Comparison of ENCODE assay signal across 8 cellular contexts in the genomic region with DNA sequence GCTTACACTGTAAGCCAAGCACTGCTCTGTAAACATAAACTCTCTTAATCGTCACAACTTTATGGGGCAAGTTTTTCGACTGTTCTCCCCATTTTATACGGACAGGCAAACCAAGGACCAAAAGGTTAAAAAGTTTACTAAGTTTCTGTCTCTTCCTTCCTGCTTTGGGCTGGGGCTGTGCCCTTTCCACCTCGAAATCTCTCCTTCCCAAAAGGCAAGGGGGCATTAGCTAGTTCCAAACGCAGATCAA. TPM values are rescaled to one million over a fixed set of nuclear protein-coding genes. Genes with fewer than 3 reads are reported as not detected.
DNase-seq lines count a peak whose midpoint lies in the region; ATAC-seq and TF ChIP-seq lines count a peak whose summit lies in the region.

No MANE protein-coding gene starts in this region.

- peaks cover 24% of the 10 kb centered on the region for H3K36me3 Mint-ChIP-seq in HFFc6 (ENCODE audit: low read depth)
- H3K36me3 Mint-ChIP-seq in activated T-helper 1 cell treated with anti-CD3 and anti-CD28 coated beads, Interleukin-12 subunit alpha, Interleukin-12 subunit beta, Interleukin-2, Interleukin-4 antibody, amounts not matched to agents 30 ng/mL and 10 ng/mL and 1 ng/mL, durations not matched to agents 14 hours and 24 hours and 36 hours (ENCODE audit: low read depth): peaks cover 31% of the 10 kb centered on the region
- peaks cover 33% of the 10 kb centered on the region for H3K36me3 Mint-ChIP-seq in stimulated activated memory B cell treated with anti-CD40 and anti-IgM and Interleukin-4, amounts not matched to agents 10 μg/mL and 1 μg/mL and 100 μg/mL, for 72 hours

- peaks cover 55% of the 10 kb centered on the region for H3K27me3 Mint-ChIP-seq in HFFc6 (ENCODE audit: insufficient read depth)
- H3K27me3 Mint-ChIP-seq in activated T-helper 1 cell treated with anti-CD3 and anti-CD28 coated beads, Interleukin-12 subunit alpha, Interleukin-12 subunit beta, Interleukin-2, Interleukin-4 antibody, amounts not matched to agents 30 ng/mL and 10 ng/mL and 1 ng/mL, durations not matched to agents 14 hours and 24 hours and 36 hours (ENCODE audit: insufficient read depth): no peaks in the 10 kb centered on the region
- H3K27me3 Mint-ChIP-seq in stimulated activated memory B cell treated with anti-CD40 and anti-IgM and Interleukin-4, amounts not matched to agents 10 μg/mL and 1 μg/mL and 100 μg/mL, for 72 hours: no peaks in the 10 kb centered on the region

- peak overlapping the region; percentile 97 for H3K4me3 ChIP-seq in iPS-15b (ENCODE audit: low read depth, low read length)

- peak overlapping the region; percentile 61 for H3K9ac ChIP-seq in iPS-15b (ENCODE audit: low read depth, low read length)

- no peak for TF ChIP-seq CTCF in HFFc6 (IDR thresholded peaks at IDR 0.05)

- DNase-seq in HFFc6: no peak
- DNase-seq in activated T-helper 1 cell treated with anti-CD3 and anti-CD28 coated beads, Interleukin-12 subunit alpha, Interleukin-12 subunit beta, Interleukin-2, Interleukin-4 antibody, amounts not matched to agents 30 ng/mL and 10 ng/mL and 1 ng/mL, durations not matched to agents 14 hours and 24 hours and 36 hours (ENCODE audit: low spot score): no peak
- no peak for DNase-seq in kidney tubule cell (ENCODE audit: low spot score)
- no peak for DNase-seq in SIG-M5 treated with dmso at 0.1 percent for 504 hours (lab: John Stamatoyannopoulos, UW; ENCODE audit: unreplicated experiment)
- DNase-seq in central memory CD4-positive, alpha-beta T cell: no peak

- peak overlapping the region; percentile 94 for H3K4me3 Mint-ChIP-seq in HFFc6
- H3K4me3 Mint-ChIP-seq in activated T-helper 1 cell treated with anti-CD3 and anti-CD28 coated beads, Interleukin-12 subunit alpha, Interleukin-12 subunit beta, Interleukin-2, Interleukin-4 antibody, amounts not matched to agents 30 ng/mL and 10 ng/mL and 1 ng/mL, durations not matched to agents 14 hours and 24 hours and 36 hours: peak overlapping the region; percentile 98
- peak overlapping the region; percentile 93 for H3K4me3 Mint-ChIP-seq in stimulated activated memory B cell treated with anti-CD40 and anti-IgM and Interleukin-4, amounts not matched to agents 10 μg/mL and 1 μg/mL and 100 μg/mL, for 72 hours

- H3K9me3 Mint-ChIP-seq in HFFc6: peaks cover 12% of the 10 kb centered on the region; the same call in 1 of the 2 replicates
- no peaks in the 10 kb centered on the region for H3K9me3 Mint-ChIP-seq in activated T-helper 1 cell treated with anti-CD3 and anti-CD28 coated beads, Interleukin-12 subunit alpha, Interleukin-12 subunit beta, Interleukin-2, Interleukin-4 antibody, amounts not matched to agents 30 ng/mL and 10 ng/mL and 1 ng/mL, durations not matched to agents 14 hours and 24 hours and 36 hours
- H3K9me3 Mint-ChIP-seq in stimulated activated memory B cell treated with anti-CD40 and anti-IgM and Interleukin-4, amounts not matched to agents 10 μg/mL and 1 μg/mL and 100 μg/mL, for 72 hours: no peaks in the 10 kb centered on the region

- intact Hi-C loops in activated T-helper 1 cell treated with anti-CD3 and anti-CD28 coated beads, Interleukin-12 subunit alpha, Interleukin-12 subunit beta, Interleukin-2, Interleukin-4 antibody, amounts not matched to agents 30 ng/mL and 10 ng/mL and 1 ng/mL, durations not matched to agents 14 hours and 24 hours and 36 hours (cut with micrococcal nuclease): loop anchor here (1.0 to 5.0 kb wide), 6 partner anchors 14 to 138 kb away; partner anchors contain the start of genes LSM4, RAB3A and SSBP4

- H3K4me1 Mint-ChIP-seq in HFFc6 (ENCODE audit: low read depth): peaks cover 44% of the 10 kb centered on the region
- H3K4me1 Mint-ChIP-seq in activated T-helper 1 cell treated with anti-CD3 and anti-CD28 coated beads, Interleukin-12 subunit alpha, Interleukin-12 subunit beta, Interleukin-2, Interleukin-4 antibody, amounts not matched to agents 30 ng/mL and 10 ng/mL and 1 ng/mL, durations not matched to agents 14 hours and 24 hours and 36 hours (ENCODE audit: low read depth): peaks cover 28% of the 10 kb centered on the region
- H3K4me1 Mint-ChIP-seq in stimulated activated memory B cell treated with anti-CD40 and anti-IgM and Interleukin-4, amounts not matched to agents 10 μg/mL and 1 μg/mL and 100 μg/mL, for 72 hours: peaks cover 37% of the 10 kb centered on the region

- peaks cover 7% of the 10 kb centered on the region for H3K36me3 ChIP-seq in iPS-15b (ENCODE audit: control insufficient read depth, insufficient read depth, low read length)

- no peak for ATAC-seq in stimulated activated memory B cell treated with anti-CD40 and anti-IgM and Interleukin-4, amounts not matched to agents 10 μg/mL and 1 μg/mL and 100 μg/mL, for 72 hours
- ATAC-seq in GM19455 (IDR thresholded peaks at IDR 0.05; ENCODE audit: unreplicated experiment): no peak

- H3K4me1 ChIP-seq in iPS-15b (ENCODE audit: control insufficient read depth, insufficient read depth, low read length): no peaks in the 10 kb centered on the region

- no peaks in the 10 kb centered on the region for H3K27me3 ChIP-seq in iPS-15b (ENCODE audit: control insufficient read depth, insufficient read depth, low read length)

- peak overlapping the region; percentile 99 for H3K27ac Mint-ChIP-seq in HFFc6
- peak overlapping the region; percentile 96 for H3K27ac Mint-ChIP-seq in activated T-helper 1 cell treated with anti-CD3 and anti-CD28 coated beads, Interleukin-12 subunit alpha, Interleukin-12 subunit beta, Interleukin-2, Interleukin-4 antibody, amounts not matched to agents 30 ng/mL and 10 ng/mL and 1 ng/mL, durations not matched to agents 14 hours and 24 hours and 36 hours
- H3K27ac Mint-ChIP-seq in stimulated activated memory B cell treated with anti-CD40 and anti-IgM and Interleukin-4, amounts not matched to agents 10 μg/mL and 1 μg/mL and 100 μg/mL, for 72 hours: peak overlapping the region; percentile 91

- H3K9me3 ChIP-seq in iPS-15b (ENCODE audit: control insufficient read depth, insufficient read depth, low read length): no peaks in the 10 kb centered on the region

RNA-seq across cellular contexts. Expression of gene JUND, which starts 2.2 kb away (rescaled TPM):
- 10 to 100 TPM; 70.3 to 99.9 (median 91.7) TPM for total RNA-seq in HFFc6 (2021; fragmentation: NEBNext Ultra II Directional; extraction: Animal tissue kit (Norgen Biotek cat#: 25700))
- total RNA-seq in activated T-helper 1 cell treated with anti-CD3 and anti-CD28 coated beads, Interleukin-12 subunit alpha, Interleukin-12 subunit beta, Interleukin-2, Interleukin-4 antibody, amounts not matched to agents 30 ng/mL and 10 ng/mL and 1 ng/mL, durations not matched to agents 14 hours and 24 hours and 36 hours: 431 and 455 TPM in 2 replicates

RNA-seq across cellular contexts. Expression of gene IQCN, which starts 4.9 kb away (rescaled TPM):
- under 1 TPM; 0.40 to 0.87 (median 0.55) TPM for total RNA-seq in HFFc6 (2021; fragmentation: NEBNext Ultra II Directional; extraction: Animal tissue kit (Norgen Biotek cat#: 25700))
- total RNA-seq in activated T-helper 1 cell treated with anti-CD3 and anti-CD28 coated beads, Interleukin-12 subunit alpha, Interleukin-12 subunit beta, Interleukin-2, Interleukin-4 antibody, amounts not matched to agents 30 ng/mL and 10 ng/mL and 1 ng/mL, durations not matched to agents 14 hours and 24 hours and 36 hours: 2.8 and 3.2 TPM in 2 replicates

RNA-seq across cellular contexts. Expression of gene LSM4, which starts 43.7 kb away (rescaled TPM):
- 100 to 1,000 TPM; 175 to 217 (median 202) TPM for total RNA-seq in HFFc6 (2021; fragmentation: NEBNext Ultra II Directional; extraction: Animal tissue kit (Norgen Biotek cat#: 25700))
- 198 and 200 TPM in 2 replicates for total RNA-seq in activated T-helper 1 cell treated with anti-CD3 and anti-CD28 coated beads, Interleukin-12 subunit alpha, Interleukin-12 subunit beta, Interleukin-2, Interleukin-4 antibody, amounts not matched to agents 30 ng/mL and 10 ng/mL and 1 ng/mL, durations not matched to agents 14 hours and 24 hours and 36 hours

RNA-seq across cellular contexts. Expression of gene PDE4C, which starts 53.0 kb away (rescaled TPM):
- total RNA-seq in HFFc6 (2021; fragmentation: NEBNext Ultra II Directional; extraction: Animal tissue kit (Norgen Biotek cat#: 25700)): under 1 TPM in 1 of 6 experiments, not detected in 5; 0.14 TPM
- total RNA-seq in activated T-helper 1 cell treated with anti-CD3 and anti-CD28 coated beads, Interleukin-12 subunit alpha, Interleukin-12 subunit beta, Interleukin-2, Interleukin-4 antibody, amounts not matched to agents 30 ng/mL and 10 ng/mL and 1 ng/mL, durations not matched to agents 14 hours and 24 hours and 36 hours: not detected in 2 replicates
